8 cellular contexts compared by ENCODE assay signal in genomic region chr22:23591203-23591791, GRCh38. TPM values are rescaled to one million over a fixed set of nuclear protein-coding genes. Genes with fewer than 3 reads are reported as not detected.
DNase-seq lines count a peak whose midpoint lies in the region; ATAC-seq and TF ChIP-seq lines count a peak whose summit lies in the region.

No MANE protein-coding gene starts in this region.

- H3K9ac ChIP-seq in adipocyte (ENCODE audit: low read length), result no peak overlapping the region

- peak; percentile 66 to 82 for TF ChIP-seq CTCF in right atrium auricular region (IDR thresholded peaks at IDR 0.05)

- in situ Hi-C loops in KBM-7 (cut with MboI; ENCODE audit: low pct_unique_long_range_greater_than_20kb, low sequenced_read_pairs), result loop anchor here (10.0 kb wide), 1 partner anchor 196 kb away; no protein-coding TSS in a partner anchor

- no peaks in the 10 kb centered on the region for H3K9me3 ChIP-seq in adipocyte (ENCODE audit: control insufficient read depth, low read length)
- H3K9me3 ChIP-seq in right atrium auricular region, result no peaks in the 10 kb centered on the region

- ATAC-seq in sciatic nerve, result peak; percentile 66
- no peak for ATAC-seq in HG02798 (IDR thresholded peaks at IDR 0.05; ENCODE audit: poor library complexity, unreplicated experiment)
- no peak for ATAC-seq in HG02571 (IDR thresholded peaks at IDR 0.05; ENCODE audit: unreplicated experiment)

- no peak overlapping the region for H3K27ac ChIP-seq in right atrium auricular region

- H3K4me1 ChIP-seq in adipocyte (ENCODE audit: control insufficient read depth, insufficient read depth, low read length) (no peaks in the 10 kb centered on the region), right atrium auricular region (no peaks in the 10 kb centered on the region)

- H3K36me3 ChIP-seq in adipocyte (ENCODE audit: control insufficient read depth, insufficient read depth, low read length, severe bottlenecking) (no peaks in the 10 kb centered on the region), right atrium auricular region (no peaks in the 10 kb centered on the region)

- no peak overlapping the region for H3K4me3 ChIP-seq in adipocyte (ENCODE audit: low read length)
- H3K4me3 ChIP-seq in right atrium auricular region, result no peak overlapping the region

- DNase-seq in COR-L47 (lab: John Stamatoyannopoulos, UW) (peak; percentile 18), KBM-7 (peak; percentile 79), SKM-1 treated with dmso at 0.1 percent for 144 hours (lab: John Stamatoyannopoulos, UW; ENCODE audit: unreplicated experiment) (peak; percentile 38), adipocyte (ENCODE audit: low read depth) (peak; percentile 65), right atrium auricular region (ENCODE audit: low spot score) (no peak), sciatic nerve (ENCODE audit: low spot score) (peak; percentile 77)

- H3K27me3 ChIP-seq in adipocyte (replicated peaks; ENCODE audit: control insufficient read depth, insufficient read depth, low read length), result no peaks in the 10 kb centered on the region
- H3K27me3 ChIP-seq in right atrium auricular region, result no peaks in the 10 kb centered on the region

- intact Hi-C loops in sciatic nerve (cut with DNase I), result no loop called here

RNA-seq across cellular contexts. Expression of gene IGLL1, which starts 11.2 kb away (rescaled TPM):
- total RNA-seq in right atrium auricular region (not detected), sciatic nerve (not detected)

RNA-seq across cellular contexts. Expression of gene DRICH1, which starts 40.8 kb away (rescaled TPM):
- total RNA-seq in right atrium auricular region (not detected), sciatic nerve (1.3 TPM)
